ENCODE assay signal across 8 cellular contexts in genomic region chr1:234611799-234612351, GRCh38. TPM values are rescaled to one million over a fixed set of nuclear protein-coding genes. Genes with fewer than 3 reads are reported as not detected.
DNase-seq lines count a peak whose midpoint lies in the region; TF ChIP-seq lines count a peak whose summit lies in the region.

No MANE protein-coding gene starts in this region.

- no peak for TF ChIP-seq CTCF in SU-DHL-6 (IDR thresholded peaks at IDR 0.05; ENCODE audit: insufficient read depth, low read length, poor library complexity, severe bottlenecking)

- H3K4me3 ChIP-seq in SU-DHL-6 (ENCODE audit: insufficient read depth, low read length, poor library complexity, severe bottlenecking) (peak overlapping the region; percentile 61), duodenal mucosa (ENCODE audit: low read depth in 1 of 2, low read length in 2 of 2) (peak overlapping the region; percentile 50 to 77), muscle layer of colon (ENCODE audit: low read depth in 1 of 2, low read length in 2 of 2) (peak overlapping the region; percentile 15 to 68)

- no peaks in the 10 kb centered on the region for H3K9me2 ChIP-seq in SU-DHL-6 (replicated peaks; ENCODE audit: insufficient read depth, low read length)

- no peak overlapping the region for H2AFZ ChIP-seq in SU-DHL-6 (ENCODE audit: low read depth, low read length, severe bottlenecking)

- H3K9me3 ChIP-seq in SU-DHL-6 (ENCODE audit: insufficient read depth, low read length) (no peaks in the 10 kb centered on the region), duodenal mucosa (ENCODE audit: control insufficient read depth in 1 of 2, low read length in 2 of 2) (no peaks in the 10 kb centered on the region), muscle layer of colon (ENCODE audit: low read length) (no peaks in the 10 kb centered on the region)

- DNase-seq in activated naive CD4-positive, alpha-beta T cell treated with Interleukin-2 at 50 U/mL for 16 hours = peak; percentile 21
- no peak for DNase-seq in activated naive CD4-positive, alpha-beta T cell treated with anti-CD3 and anti-CD28 coated beads, Interleukin-2, amount 50 U/mL, for 16 hours
- peak; percentile 56 for DNase-seq in ureter (ENCODE audit: low spot score)
- no peak for DNase-seq in GOT3 (lab: John Stamatoyannopoulos, UW)
- no peak for DNase-seq in NCI-H226

- H3K27me3 ChIP-seq in SU-DHL-6 (ENCODE audit: low read length) (no peaks in the 10 kb centered on the region), duodenal mucosa (ENCODE audit: control insufficient read depth in 1 of 2, insufficient read depth in 2 of 2, low read length in 2 of 2) (no peaks in the 10 kb centered on the region), muscle layer of colon (ENCODE audit: control insufficient read depth in 1 of 2, insufficient read depth in 2 of 2, low read length in 2 of 2) (no peaks in the 10 kb centered on the region)

- peaks cover 24% of the 10 kb centered on the region for H3F3A ChIP-seq in SU-DHL-6 (ENCODE audit: insufficient read depth)

- H3K4me1 ChIP-seq in duodenal mucosa (ENCODE audit: control insufficient read depth in 1 of 2, insufficient read depth in 2 of 2, low read length in 2 of 2) (peaks cover 38 to 44% of the 10 kb centered on the region in 2 donors), muscle layer of colon (ENCODE audit: insufficient read depth, low read length) (peaks cover 41% of the 10 kb centered on the region)

- H3K36me3 ChIP-seq in SU-DHL-6 (ENCODE audit: low read length) (peaks cover under 1% of the 10 kb centered on the region; the same call in 1 of the 2 replicates), duodenal mucosa (ENCODE audit: control insufficient read depth in 1 of 2, insufficient read depth in 2 of 2, low read length in 2 of 2) (peaks cover 12 to 15% of the 10 kb centered on the region in 2 donors), muscle layer of colon (ENCODE audit: insufficient read depth, low read length) (peaks cover 12% of the 10 kb centered on the region)

- H3K79me2 ChIP-seq in SU-DHL-6 (ENCODE audit: insufficient read depth, low read length) = peaks cover 15% of the 10 kb centered on the region

- peak overlapping the region; percentile 85 for H3K27ac ChIP-seq in SU-DHL-6 (ENCODE audit: low read depth, low read length)
- peak overlapping the region; percentile 95 for H3K27ac ChIP-seq in duodenal mucosa (ENCODE audit: low read depth, low read length)
- peak overlapping the region; percentile 83 for H3K27ac ChIP-seq in muscle layer of colon (ENCODE audit: low read depth, low read length)

- H4K20me1 ChIP-seq in SU-DHL-6 (ENCODE audit: low read depth, low read length) = no peaks in the 10 kb centered on the region

- H3K9ac ChIP-seq in SU-DHL-6 (ENCODE audit: low read length) = peak overlapping the region; percentile 64
- H3K9ac ChIP-seq in duodenal mucosa (ENCODE audit: low read depth in 1 of 2, low read length in 2 of 2) = peak overlapping the region; percentile 86 to 99
- H3K9ac ChIP-seq in muscle layer of colon (ENCODE audit: low read length) = peak overlapping the region; percentile 94

- peak overlapping the region; percentile 92 for H3K4me2 ChIP-seq in SU-DHL-6 (ENCODE audit: low read depth, low read length, poor library complexity, severe bottlenecking)

RNA-seq across cellular contexts. Expression of gene IRF2BP2, which starts 1.9 kb away (rescaled TPM):
- total RNA-seq in ureter = 118 TPM

Comparison
In these comparisons a context has a peak if more than half of its experiments do, and no peak if none do; other contexts are left out.
1. DNase-seq: peak in activated naive CD4-positive, alpha-beta T cell treated with Interleukin-2 at 50 U/mL for 16 hours (single experiment) and ureter (single experiment); none in activated naive CD4-positive, alpha-beta T cell treated with anti-CD3 and anti-CD28 coated beads, Interleukin-2, amount 50 U/mL, for 16 hours (single experiment), GOT3 (single experiment) and NCI-H226 (single experiment).
2. Peak in every context shown above with its lines, with median percentiles within 50 percentile points of each other: H3K27ac ChIP-seq, H3K4me3 ChIP-seq and H3K9ac ChIP-seq.